In genomic region chr17:58305626-58306025, GRCh38 we compare ENCODE assay signal across 29 cellular contexts. TPM values are rescaled to one million over a fixed set of nuclear protein-coding genes. Genes with fewer than 3 reads are reported as not detected.
DNase-seq lines count a peak whose midpoint lies in the region; ATAC-seq, FAIRE-seq and TF ChIP-seq lines count a peak whose summit lies in the region.
"Had no signal": no experiment of that assay in that cellular context is flagged by ENCODE, and none has a peak within 500 bp of the region (broad histone marks: within the 10 kb centered on the region; RNA-seq: fewer than 3 reads in every experiment).

No MANE protein-coding gene starts in this region.

- WGBS in sigmoid colon, 2 donors: 83 to 90% methylated on average over 8 of the region's 8 CpGs

- H3K9me3 Mint-ChIP-seq in activated CD8-positive, alpha-beta memory T cell treated with anti-CD3 and anti-CD28 coated beads, Interleukin-2, amount 10 ng/mL, durations not matched to agents 7 days and 5 days (ENCODE audit: low read depth): no peaks in the 10 kb centered on the region
- H3K9me3 Mint-ChIP-seq: CD14-positive monocyte had no signal

- H3K36me3 ChIP-seq in kidney (ENCODE audit: control insufficient read depth in 1 of 2, insufficient read depth in 2 of 2, low read length in 2 of 2) (no peaks in the 10 kb centered on the region), sigmoid colon (peaks cover 0 to 3% (median 0%) of the 10 kb centered on the region in 4 donors)
- H3K36me3 ChIP-seq: MG63 had no signal

- intact Hi-C loops in cardiac septum (cut with DNase I) (no loop called here), left ventricle myocardium superior (cut with micrococcal nuclease) (no loop called here), kidney (cut with DNase I) (loop anchor here (10.0 kb wide), 1 partner anchor 139 kb away; no protein-coding TSS in a partner anchor), sigmoid colon (cut with DNase I) (no loop called here)

- no peaks in the 10 kb centered on the region for H3K27me3 Mint-ChIP-seq in activated CD8-positive, alpha-beta memory T cell treated with anti-CD3 and anti-CD28 coated beads, Interleukin-2, amount 10 ng/mL, durations not matched to agents 7 days and 5 days
- H3K27me3 Mint-ChIP-seq: B cell had no signal

- no peaks in the 10 kb centered on the region for H3K9me3 ChIP-seq in kidney (ENCODE audit: control insufficient read depth in 1 of 2, low read length in 2 of 2)
- H3K9me3 ChIP-seq in sigmoid colon: no peaks in the 10 kb centered on the region
- H3K9me3 ChIP-seq: A549, MG63 had no signal

- H3K4me3 ChIP-seq in kidney (ENCODE audit: low read length in 2 of 2): no peak overlapping the region
- no peak overlapping the region for H3K4me3 ChIP-seq in sigmoid colon
- H3K4me3 ChIP-seq: A549, K562, MG63 had no signal

- no peak overlapping the region for H3K27ac Mint-ChIP-seq in activated CD8-positive, alpha-beta memory T cell treated with anti-CD3 and anti-CD28 coated beads, Interleukin-2, amount 10 ng/mL, durations not matched to agents 7 days and 5 days
- H3K27ac Mint-ChIP-seq: B cell had no signal

- no peaks in the 10 kb centered on the region for H3K27me3 ChIP-seq in sigmoid colon

- no peak for TF ChIP-seq EP300 in sigmoid colon (IDR thresholded peaks at IDR 0.05)

- H3K36me3 Mint-ChIP-seq in activated CD8-positive, alpha-beta memory T cell treated with anti-CD3 and anti-CD28 coated beads, Interleukin-2, amount 10 ng/mL, durations not matched to agents 7 days and 5 days: no peaks in the 10 kb centered on the region

- DNase-seq in cardiac septum (ENCODE audit: low spot score) (peak; percentile 19), left ventricle myocardium superior (no peak), kidney (peak; percentile 47), sigmoid colon (peak; percentile 52), A172 (ENCODE audit: low spot score) (no peak), GM19238 (ENCODE audit: insufficient read length, low spot score) (no peak)
- DNase-seq in activated CD8-positive, alpha-beta memory T cell treated with anti-CD3 and anti-CD28 coated beads, Interleukin-2, amount 10 ng/mL, durations not matched to agents 7 days and 5 days: peak; percentile 22
- DNase-seq in effector CD8-positive, alpha-beta T cell (lab: John Stamatoyannopoulos, UW): no peak
- DNase-seq: DMS53, EL, GF-D8, GOT3, MG63, NCI-H1048, NCI-H1417 treated with DMSO at 0.1 percent for 48 hours, NCI-H187 treated with DMSO at 0.1 percent for 48 hours, NCI-H2107, NCI-H446 treated with DMSO at 0.1 percent for 48 hours, NCI-H526 treated with DMSO at 0.1 percent for 48 hours, OCI-M1 had no signal

- no peaks in the 10 kb centered on the region for H3K4me1 ChIP-seq in kidney (ENCODE audit: control insufficient read depth in 1 of 2, insufficient read depth in 1 of 2, low read depth in 1 of 2, low read length in 2 of 2)
- no peaks in the 10 kb centered on the region for H3K4me1 ChIP-seq in sigmoid colon
- H3K4me1 ChIP-seq: A549 had no signal

- no peak for ATAC-seq in left ventricle myocardium superior
- no peak for ATAC-seq in activated CD8-positive, alpha-beta memory T cell treated with anti-CD3 and anti-CD28 coated beads, Interleukin-2, amount 10 ng/mL, durations not matched to agents 7 days and 5 days
- ATAC-seq: A549, HepG2, K562 had no signal

- H3K4me3 Mint-ChIP-seq in activated CD8-positive, alpha-beta memory T cell treated with anti-CD3 and anti-CD28 coated beads, Interleukin-2, amount 10 ng/mL, durations not matched to agents 7 days and 5 days: no peak overlapping the region
- H3K4me3 Mint-ChIP-seq: B cell, CD14-positive monocyte had no signal

- H3K4me1 Mint-ChIP-seq in activated CD8-positive, alpha-beta memory T cell treated with anti-CD3 and anti-CD28 coated beads, Interleukin-2, amount 10 ng/mL, durations not matched to agents 7 days and 5 days: peaks cover 2% of the 10 kb centered on the region

- TF ChIP-seq CTCF in kidney (IDR thresholded peaks at IDR 0.05; ENCODE audit: borderline replicate concordance, extremely low read depth, insufficient read depth): no peak
- no peak for TF ChIP-seq CTCF in sigmoid colon (IDR thresholded peaks at IDR 0.05)

- H3K9ac ChIP-seq in kidney (ENCODE audit: low read length in 2 of 2): no peak overlapping the region

- TF ChIP-seq POLR2A in sigmoid colon (IDR thresholded peaks at IDR 0.05): no peak

- no peak overlapping the region for H3K27ac ChIP-seq in kidney (ENCODE audit: low read depth in 2 of 2, low read length in 2 of 2)
- H3K27ac ChIP-seq in sigmoid colon: no peak overlapping the region
- H3K27ac ChIP-seq: A549 had no signal

- CTCF ChIA-PET in activated CD8-positive, alpha-beta memory T cell treated with anti-CD3 and anti-CD28 coated beads, Interleukin-2, amount 10 ng/mL, durations not matched to agents 7 days and 5 days (lab: Charles Lee): interaction anchor here (2.2 to 6.4 kb wide), 3 partner anchors 10 to 115 kb away, joined by 8 to 50 read pairs (median 14); no protein-coding TSS in a partner anchor

- no peak for FAIRE-seq in kidney (lab: Jason Lieb, UNC)
- FAIRE-seq: A549, D721Med, HepG2, K562, RCC 7860 had no signal

RNA-seq across cellular contexts. Expression of gene TSPOAP1, which starts 23.0 kb away (rescaled TPM):
- total RNA-seq in cardiac septum (10.7 TPM), left ventricle myocardium superior (18.8 TPM), kidney (30.6 TPM), sigmoid colon (10 to 100 TPM; 12.5 to 28.4 (median 17.0) TPM)
- 10 to 100 TPM; 25.6 to 66.3 TPM for total RNA-seq in activated CD8-positive, alpha-beta memory T cell treated with anti-CD3 and anti-CD28 coated beads, Interleukin-2, amount 10 ng/mL, durations not matched to agents 7 days and 5 days
- polyA plus RNA-seq in kidney (ENCODE audit: insufficient read depth, low read depth, low replicate concordance) (12.5 TPM), sigmoid colon (1 to 10 TPM in 2 of 3 donors, under 1 TPM in 1; 0.69 to 7.2 (median 3.6) TPM)
- not detected in 2 replicates for total RNA-seq in A172 (2014; rRNA removed; shearing (Covaris generic))
- total RNA-seq: HepG2, SK-MEL-5 had no signal
- polyA plus RNA-seq: A549, HepG2 had no signal

RNA-seq across cellular contexts. Expression of gene MPO, which starts 24.9 kb away (rescaled TPM):
- total RNA-seq in cardiac septum (0.94 TPM), left ventricle myocardium superior (0.42 TPM), kidney (0.47 TPM), sigmoid colon (under 1 TPM in 1 of 4 donors, not detected in 3; 0.36 TPM)
- total RNA-seq in activated CD8-positive, alpha-beta memory T cell treated with anti-CD3 and anti-CD28 coated beads, Interleukin-2, amount 10 ng/mL, durations not matched to agents 7 days and 5 days: under 1 TPM in 1 of 2 experiments, not detected in 1; 0.09 TPM
- polyA plus RNA-seq in kidney (ENCODE audit: insufficient read depth, low read depth, low replicate concordance) (not detected), sigmoid colon (under 1 TPM in 1 of 3 donors, not detected in 2; 0.44 TPM)
- not detected in 2 replicates for total RNA-seq in A172 (2014; rRNA removed; shearing (Covaris generic))
- total RNA-seq: B cell, HepG2, LHCN-M2, SK-MEL-5 had no signal
- polyA plus RNA-seq: A549, HepG2 had no signal

RNA-seq across cellular contexts. Expression of gene SUPT4H1, which starts 46.4 kb away (rescaled TPM):
- total RNA-seq in cardiac septum (49.4 TPM), left ventricle myocardium superior (62.2 TPM), kidney (60.5 TPM), sigmoid colon (10 to 100 TPM; 50.5 to 65.3 (median 57.4) TPM)
- 100 to 1,000 TPM in 1 of 2 experiments, 10 to 100 TPM in 1; 63.3 to 127 TPM for total RNA-seq in activated CD8-positive, alpha-beta memory T cell treated with anti-CD3 and anti-CD28 coated beads, Interleukin-2, amount 10 ng/mL, durations not matched to agents 7 days and 5 days
- polyA plus RNA-seq in kidney (ENCODE audit: insufficient read depth, low read depth, low replicate concordance) (129 TPM), sigmoid colon (100 to 1,000 TPM in 1 of 3 donors, 10 to 100 TPM in 2; 90.1 to 114 (median 99.3) TPM)
- 76.1 and 161 TPM in 2 replicates for total RNA-seq in A172 (2014; rRNA removed; shearing (Covaris generic))

Comparison
In these comparisons a context has a peak if more than half of its experiments do, and no peak if none do; other contexts are left out.
1. DNase-seq: peak in cardiac septum (single experiment), activated CD8-positive, alpha-beta memory T cell treated with anti-CD3 and anti-CD28 coated beads, Interleukin-2, amount 10 ng/mL, durations not matched to agents 7 days and 5 days (single experiment), kidney (single experiment) and sigmoid colon (single experiment); none in left ventricle myocardium superior (single experiment), A172 (single experiment), effector CD8-positive, alpha-beta T cell (single experiment) and GM19238 (single experiment).
2. RNA of gene TSPOAP1, which starts 23.0 kb away (total RNA-seq): 25.6 to 66.3 TPM in activated CD8-positive, alpha-beta memory T cell treated with anti-CD3 and anti-CD28 coated beads, Interleukin-2, amount 10 ng/mL, durations not matched to agents 7 days and 5 days, 30.6 TPM in kidney (single experiment), 12.5 to 28.4 TPM in sigmoid colon, 18.8 TPM in left ventricle myocardium superior (single experiment) and 10.7 TPM in cardiac septum (single experiment); not detected in A172; every median in the first group is over 10 times any median in the second.